In genomic region chr2:203798296-203799157, GRCh38 we compare ENCODE assay signal across 1 cellular context.
TF ChIP-seq lines count a peak whose summit lies in the region.

No MANE protein-coding gene starts in this region.

TF ChIP-seq in SK-N-SH, 30 proteins besides CTCF, POLR2A, EP300 and RAD21 (continued from another document):
- TF ChIP-seq IRF3 (IDR thresholded peaks at IDR 0.05; ENCODE audit: low read depth, low read length) (no peak), GABPA (IDR thresholded peaks at IDR 0.05; ENCODE audit: low read depth) (no peak), SIN3A (IDR thresholded peaks at IDR 0.05; ENCODE audit: borderline replicate concordance, low read depth, low read length) (no peak), REST (IDR thresholded peaks at IDR 0.05; ENCODE audit: low read depth, low read length) (no peak), RCOR1 (IDR thresholded peaks at IDR 0.05; ENCODE audit: low read length) (no peak), CHD2 (IDR thresholded peaks at IDR 0.05; ENCODE audit: low read length, partially characterized antibody) (no peak), USF2 (IDR thresholded peaks at IDR 0.05; ENCODE audit: borderline replicate concordance, low read depth, low read length) (no peak), TCF12 (IDR thresholded peaks at IDR 0.05) (no peak)
